Comparison of ENCODE assay signal across 13 cellular contexts in genomic region chr2:24779121-24779520, GRCh38.
"Had no signal": no experiment of that assay in that cellular context is flagged by ENCODE, and none has a peak within 500 bp of the region (broad histone marks: within the 10 kb centered on the region; RNA-seq: fewer than 3 reads in every experiment).

No MANE protein-coding gene starts in this region.

- H3K4me1 ChIP-seq: colonic mucosa, gastrocnemius medialis had no signal

- H3K36me3 Mint-ChIP-seq: activated naive CD4-positive, alpha-beta T cell treated with anti-CD3 and anti-CD28 coated beads, Interleukin-2, amount 10 ng/mL, durations not matched to agents 7 days and 5 days; natural killer cell treated with Interleukin-12 subunit alpha and Interleukin-12 subunit beta and Interleukin-15 and Interleukin-18, amount 100 ng/mL, for 72 hours had no signal

- ATAC-seq: gastrocnemius medialis; heart right ventricle; natural killer cell treated with Interleukin-12 subunit alpha and Interleukin-12 subunit beta and Interleukin-15 and Interleukin-18, amount 100 ng/mL, for 72 hours; stimulated activated naive CD8-positive, alpha-beta T cell treated with anti-CD3 and anti-CD28 coated beads, Interleukin-15, amount 100 ng/mL, for 72 hours had no signal

- H3K27ac ChIP-seq: colonic mucosa, gastrocnemius medialis, heart right ventricle, thoracic aorta had no signal

- H3K4me1 Mint-ChIP-seq: activated B cell treated with CpG ODN at 0.5 μM for 24 hours; activated CD4-positive, alpha-beta T cell treated with anti-CD3 and anti-CD28 coated beads, Interleukin-2, amount 10 ng/mL, durations not matched to agents 24 days and 14 days; activated naive CD4-positive, alpha-beta T cell treated with anti-CD3 and anti-CD28 coated beads, Interleukin-2, amount 10 ng/mL, durations not matched to agents 7 days and 5 days; stimulated activated naive CD8-positive, alpha-beta T cell treated with anti-CD3 and anti-CD28 coated beads, Interleukin-15, amount 100 ng/mL, for 72 hours had no signal

- H3K4me3 ChIP-seq: colonic mucosa, gastrocnemius medialis, heart right ventricle, thoracic aorta had no signal

- H3K27ac Mint-ChIP-seq: activated B cell treated with CpG ODN at 0.5 μM for 24 hours; activated CD4-positive, alpha-beta T cell treated with anti-CD3 and anti-CD28 coated beads, Interleukin-2, amount 10 ng/mL, durations not matched to agents 24 days and 14 days; activated naive CD4-positive, alpha-beta T cell treated with anti-CD3 and anti-CD28 coated beads, Interleukin-2, amount 10 ng/mL, durations not matched to agents 7 days and 5 days; activated T-helper 2 cell treated with anti-CD3 and anti-CD28 coated beads, Interferon-gamma antibody, Interleukin-2, Interleukin-4, amounts not matched to agents 10 μg/mL and 5 μg/mL and 100 μg/mL, durations not matched to agents 14 hours and 24 hours and 36 hours; natural killer cell treated with Interleukin-12 subunit alpha and Interleukin-12 subunit beta and Interleukin-15 and Interleukin-18, amount 100 ng/mL, for 72 hours; stimulated activated naive CD8-positive, alpha-beta T cell treated with anti-CD3 and anti-CD28 coated beads, Interleukin-15, amount 100 ng/mL, for 72 hours; T-helper 1 cell treated with Interleukin-12 subunit alpha and Interleukin-12 subunit beta and Interleukin-4 antibody, amounts not matched to agents 30 μg/mL and 1 μg/mL, for 36 hours had no signal

- H3K27me3 ChIP-seq: colonic mucosa, gastrocnemius medialis, heart right ventricle had no signal

- H3K9me3 ChIP-seq: colonic mucosa, gastrocnemius medialis, heart right ventricle, thoracic aorta had no signal

- H3K36me3 ChIP-seq: colonic mucosa, gastrocnemius medialis, heart right ventricle, thoracic aorta had no signal

- H3K27me3 Mint-ChIP-seq: natural killer cell treated with Interleukin-12 subunit alpha and Interleukin-12 subunit beta and Interleukin-15 and Interleukin-18, amount 100 ng/mL, for 72 hours had no signal

- H3K4me3 Mint-ChIP-seq: activated B cell treated with CpG ODN at 0.5 μM for 24 hours; activated CD4-positive, alpha-beta T cell treated with anti-CD3 and anti-CD28 coated beads, Interleukin-2, amount 10 ng/mL, durations not matched to agents 24 days and 14 days; activated naive CD4-positive, alpha-beta T cell treated with anti-CD3 and anti-CD28 coated beads, Interleukin-2, amount 10 ng/mL, durations not matched to agents 7 days and 5 days; natural killer cell treated with Interleukin-12 subunit alpha and Interleukin-12 subunit beta and Interleukin-15 and Interleukin-18, amount 100 ng/mL, for 72 hours; stimulated activated naive CD8-positive, alpha-beta T cell treated with anti-CD3 and anti-CD28 coated beads, Interleukin-15, amount 100 ng/mL, for 72 hours; T-helper 1 cell treated with Interleukin-12 subunit alpha and Interleukin-12 subunit beta and Interleukin-4 antibody, amounts not matched to agents 30 μg/mL and 1 μg/mL, for 36 hours had no signal

- DNase-seq: activated B cell treated with CpG ODN at 0.5 μM for 24 hours; activated CD4-positive, alpha-beta T cell treated with anti-CD3 and anti-CD28 coated beads, Interleukin-2, amount 10 ng/mL, durations not matched to agents 24 days and 14 days; activated naive CD4-positive, alpha-beta T cell treated with anti-CD3 and anti-CD28 coated beads, Interleukin-2, amount 10 ng/mL, durations not matched to agents 7 days and 5 days; caudate nucleus; colonic mucosa; gastrocnemius medialis; heart right ventricle; stimulated activated CD4-positive, alpha-beta T cell treated with anti-CD3 and anti-CD28 coated beads, Interleukin-4, amount 100 ng/mL, for 4 hours; stimulated activated naive CD8-positive, alpha-beta T cell treated with anti-CD3 and anti-CD28 coated beads, Interleukin-15, amount 100 ng/mL, for 72 hours had no signal

- H3K9me3 Mint-ChIP-seq: natural killer cell treated with Interleukin-12 subunit alpha and Interleukin-12 subunit beta and Interleukin-15 and Interleukin-18, amount 100 ng/mL, for 72 hours had no signal
